8 cellular contexts compared by ENCODE assay signal in genomic region chr2:85419009-85419711, GRCh38. TPM values are rescaled to one million over a fixed set of nuclear protein-coding genes. Genes with fewer than 3 reads are reported as not detected.
DNase-seq lines count a peak whose midpoint lies in the region; ATAC-seq, FAIRE-seq and TF ChIP-seq lines count a peak whose summit lies in the region.

No MANE protein-coding gene starts in this region.

- TF ChIP-seq POLR2A in H1 (IDR thresholded peaks at IDR 0.05; ENCODE audit: control extremely low read depth in 1 of 2, low read depth in 2 of 2, low read length in 2 of 2), result no peak

- H2AFZ ChIP-seq in MM.1S (ENCODE audit: low read length) (peak overlapping the region; percentile 99), H1 (ENCODE audit: low read length) (no peak overlapping the region), neural progenitor cell (replicated peaks) (peak overlapping the region; percentile 91)

- H3K36me3 ChIP-seq in DOHH2 (ENCODE audit: control insufficient read depth, low read length) (no peaks in the 10 kb centered on the region), MM.1S (replicated peaks; ENCODE audit: insufficient read depth, low read length) (no peaks in the 10 kb centered on the region), H1 (ENCODE audit: control insufficient read depth in 2 of 4, insufficient read depth in 4 of 4, low read length in 3 of 4) (no peaks in the 10 kb centered on the region), neural progenitor cell (no peaks in the 10 kb centered on the region)

- peak overlapping the region; percentile 5 for H2AK5ac ChIP-seq in H1 (ENCODE audit: low read depth, low read length)

- H3K27ac Mint-ChIP-seq in neural progenitor cell, result peak overlapping the region; percentile 82

- H3K9me2 ChIP-seq in DOHH2 (replicated peaks; ENCODE audit: control insufficient read depth, low read length), result no peaks in the 10 kb centered on the region
- H3K9me2 ChIP-seq in MM.1S (replicated peaks; ENCODE audit: insufficient read depth, low read length), result no peaks in the 10 kb centered on the region

- H3K14ac ChIP-seq in H1 (ENCODE audit: insufficient read length), result no peak overlapping the region

- peaks cover 41% of the 10 kb centered on the region for H3K4me1 Mint-ChIP-seq in neural progenitor cell

- WGBS in H1 (ENCODE audit: extremely low coverage in 1 of 2, insufficient coverage in 1 of 2, insufficient read length in 1 of 2, insufficient replicate concordance in 2 of 2, low coverage in 1 of 2, low lambda C conversion rate in 2 of 2, missing lambda C conversion rate in 1 of 2), 2 experiments, result 72% methylated on average over 17 of the region's 17 CpGs; no CpG with 5 or more reads in 1 of the 2 experiments

- DNase-seq in MM.1S (no peak), H1 (ENCODE audit: low read depth in 1 of 2, low spot score in 2 of 2) (no peak), neural progenitor cell (ENCODE audit: low spot score) (peak; percentile 36), ecto neural progenitor cell (ENCODE audit: low spot score) (no peak), NCI-H1092 treated with DMSO at 0.1 percent for 48 hours (lab: John Stamatoyannopoulos, UW) (no peak)
- DNase-seq in effector CD4-positive, alpha-beta T cell, result no peak

- POLR2A ChIA-PET in H1 (lab: Charles Lee; ENCODE audit: partially characterized antibody), result interaction anchor here (0.6 to 55.3 kb wide), 21 partner anchors 9 to 351 kb away, joined by 3 to 1889 read pairs (median 4); partner anchors contain the start of genes C2orf68, CAPG, GGCX and MAT2A

- H3K79me2 ChIP-seq in DOHH2 (ENCODE audit: control insufficient read depth, low read length) (peaks cover 6% of the 10 kb centered on the region), MM.1S (ENCODE audit: low read length) (no peaks in the 10 kb centered on the region), H1 (ENCODE audit: control insufficient read depth in 1 of 2, insufficient read depth in 2 of 2, low read length in 2 of 2) (no peaks in the 10 kb centered on the region), neural progenitor cell (ENCODE audit: low read depth) (no peaks in the 10 kb centered on the region)

- peaks cover 40% of the 10 kb centered on the region for H3K4me1 ChIP-seq in DOHH2 (ENCODE audit: control insufficient read depth, low read length)
- peaks cover 5% of the 10 kb centered on the region for H3K4me1 ChIP-seq in MM.1S (ENCODE audit: low read length)
- peaks cover 0 to 20% (median 13%) of the 10 kb centered on the region in 4 experiments; a peak in 6 of 7 replicates for H3K4me1 ChIP-seq in H1 (replicated peaks in 1 of 4; ENCODE audit: control insufficient read depth in 3 of 4, insufficient read depth in 4 of 4, low read length in 3 of 4)
- H3K4me1 ChIP-seq in neural progenitor cell, result peaks cover 6% of the 10 kb centered on the region

- peaks cover 20% of the 10 kb centered on the region for H3K27me3 Mint-ChIP-seq in neural progenitor cell (ENCODE audit: insufficient read depth, low read depth)

- no peak for TF ChIP-seq RAD21 in H1 (IDR thresholded peaks at IDR 0.05 in 1 of 2, conservative IDR thresholded peaks at IDR 0.05 in 1 of 2; ENCODE audit: low read depth in 2 of 2, low read length in 2 of 2)

- H3K4me3 ChIP-seq in DOHH2 (ENCODE audit: low read length) (peak overlapping the region; percentile 79), MM.1S (ENCODE audit: low read length) (peak overlapping the region; percentile 79), H1 (ENCODE audit: extremely low read depth in 1 of 4, insufficient read depth in 2 of 4, low read depth in 3 of 4, low read length in 4 of 4) (peak overlapping the region; percentile 74 to 82 (median 80)), neural progenitor cell (peak overlapping the region; percentile 74)

- peak overlapping the region; percentile 92 for H4K5ac ChIP-seq in H1 (ENCODE audit: insufficient read length, low read depth, low read length)

- peak overlapping the region; percentile 93 for H3K4me3 Mint-ChIP-seq in neural progenitor cell

- no peak for TF ChIP-seq EP300 in H1 (IDR thresholded peaks at IDR 0.05; ENCODE audit: borderline replicate concordance in 1 of 2, low read depth in 2 of 2, low read length in 2 of 2)

- no peaks in the 10 kb centered on the region for H3K36me3 Mint-ChIP-seq in neural progenitor cell

- no peaks in the 10 kb centered on the region for H4K20me1 ChIP-seq in DOHH2 (ENCODE audit: control insufficient read depth, insufficient read depth, low read depth, low read length)
- H4K20me1 ChIP-seq in MM.1S (ENCODE audit: insufficient read depth, low read length), result no peaks in the 10 kb centered on the region
- no peaks in the 10 kb centered on the region for H4K20me1 ChIP-seq in H1 (replicated peaks in 1 of 2; ENCODE audit: control insufficient read depth in 1 of 2, insufficient read depth in 2 of 2, low read length in 2 of 2)
- no peaks in the 10 kb centered on the region for H4K20me1 ChIP-seq in neural progenitor cell (ENCODE audit: low read depth)

- peak overlapping the region; percentile 92 for H2BK5ac ChIP-seq in H1 (ENCODE audit: low read depth, low read length)

- TF ChIP-seq CTCF in DOHH2 (IDR thresholded peaks at IDR 0.05; ENCODE audit: low read depth, low read length, poor library complexity, severe bottlenecking), result no peak
- no peak for TF ChIP-seq CTCF in MM.1S (IDR thresholded peaks at IDR 0.05; ENCODE audit: low read length)
- TF ChIP-seq CTCF in H1 (IDR thresholded peaks at IDR 0.05; ENCODE audit: control extremely low read depth in 1 of 3, insufficient read depth in 1 of 3, low read depth in 1 of 3, low read length in 3 of 3), result no peak
- TF ChIP-seq CTCF in neural progenitor cell (IDR thresholded peaks at IDR 0.05), result no peak

- peak overlapping the region; percentile 92 for H4K91ac ChIP-seq in H1 (replicated peaks; ENCODE audit: insufficient read length, low read length)

- no peak for ATAC-seq in GM19351 (IDR thresholded peaks at IDR 0.05; ENCODE audit: unreplicated experiment)

- peaks cover 3% of the 10 kb centered on the region; the same call in 1 of the 2 replicates for H3K23me2 ChIP-seq in H1 (ENCODE audit: low read depth, low read length)

- H2BK15ac ChIP-seq in H1 (ENCODE audit: low read length), result peak overlapping the region; percentile 31; the same call in 1 of the 2 replicates

- H3K27me3 ChIP-seq in DOHH2 (ENCODE audit: control insufficient read depth, low read length) (peaks cover 2% of the 10 kb centered on the region; the same call in 1 of the 2 replicates), MM.1S (replicated peaks; ENCODE audit: insufficient read depth, low read length) (no peaks in the 10 kb centered on the region), H1 (replicated peaks in 1 of 4; ENCODE audit: control insufficient read depth in 3 of 4, extremely low read depth in 1 of 4, insufficient read depth in 3 of 4, low read length in 3 of 4) (peaks cover 0 to 3% (median 1%) of the 10 kb centered on the region in 4 experiments; a peak in 1 of 7 replicates), neural progenitor cell (peaks cover 2% of the 10 kb centered on the region)

- H4K8ac ChIP-seq in H1 (ENCODE audit: extremely low read depth, insufficient read depth, low read length), result peak overlapping the region; percentile 98

- H3K79me1 ChIP-seq in H1 (ENCODE audit: low read depth, low read length), result no peaks in the 10 kb centered on the region

- H3K4ac ChIP-seq in H1 (replicated peaks; ENCODE audit: insufficient read length, low read depth, low read length), result peak overlapping the region; percentile 92

- CTCF ChIA-PET in H1 (lab: Charles Lee; ENCODE audit: partially characterized antibody), result interaction anchor here (1.0 to 15.1 kb wide), 22 partner anchors 10 to 159 kb away, joined by 3 to 259 read pairs (median 12); partner anchors contain the start of genes CAPG and MAT2A

- H3K9ac ChIP-seq in MM.1S (ENCODE audit: low read length) (peak overlapping the region; percentile 84), H1 (replicated peaks in 1 of 4; ENCODE audit: extremely low read depth in 1 of 4, low read depth in 3 of 4, low read length in 3 of 4) (peak overlapping the region in 3 of 4 experiments; percentile 79 to 82 (median 81); a peak in 6 of 7 replicates), neural progenitor cell (peak overlapping the region; percentile 30)

- H3K56ac ChIP-seq in H1 (replicated peaks; ENCODE audit: insufficient read length, low read depth, low read length), result peak overlapping the region; percentile 89

- H2BK12ac ChIP-seq in H1 (ENCODE audit: low read depth, low read length), result peak overlapping the region; percentile 92

- H3F3A ChIP-seq in DOHH2 (ENCODE audit: control insufficient read depth, insufficient read depth) (peaks cover 5% of the 10 kb centered on the region), MM.1S (ENCODE audit: insufficient read depth, low read length) (peaks cover 7% of the 10 kb centered on the region; the same call in 1 of the 2 replicates), neural progenitor cell (ENCODE audit: low read depth) (peaks cover 12% of the 10 kb centered on the region)

- no peak overlapping the region for H3K23ac ChIP-seq in H1 (ENCODE audit: insufficient read length)

- H2BK120ac ChIP-seq in H1 (replicated peaks; ENCODE audit: low read depth, low read length), result no peak overlapping the region

- peak overlapping the region; percentile 59 for H3K27ac ChIP-seq in DOHH2 (ENCODE audit: low read depth, low read length)
- peak overlapping the region; percentile 60; the same call in 1 of the 2 replicates for H3K27ac ChIP-seq in MM.1S (ENCODE audit: low read length)
- peak overlapping the region; percentile 81; the same call in 1 of the 2 replicates for H3K27ac ChIP-seq in H1 (ENCODE audit: low read depth, low read length)
- H3K27ac ChIP-seq in neural progenitor cell, result no peak overlapping the region

- H3K9me3 Mint-ChIP-seq in neural progenitor cell, result no peaks in the 10 kb centered on the region

- no peak for FAIRE-seq in H1 (lab: Jason Lieb, UNC)

- peak overlapping the region; percentile 99 for H3K18ac ChIP-seq in H1 (ENCODE audit: extremely low read depth, low read length)

- peak overlapping the region; percentile 92 for H3K4me2 ChIP-seq in DOHH2 (ENCODE audit: low read length)
- H3K4me2 ChIP-seq in MM.1S (ENCODE audit: low read depth, low read length), result peak overlapping the region; percentile 99
- H3K4me2 ChIP-seq in H1 (ENCODE audit: insufficient read depth in 1 of 2, low read depth in 2 of 2, low read length in 2 of 2), result peak overlapping the region; percentile 78 to 90
- peak overlapping the region; percentile 76 for H3K4me2 ChIP-seq in neural progenitor cell

- no peaks in the 10 kb centered on the region for H3K9me3 ChIP-seq in DOHH2 (ENCODE audit: control insufficient read depth, insufficient read depth, low read length)
- H3K9me3 ChIP-seq in MM.1S (replicated peaks; ENCODE audit: insufficient read depth, low read length), result no peaks in the 10 kb centered on the region
- no peaks in the 10 kb centered on the region for H3K9me3 ChIP-seq in H1 (ENCODE audit: insufficient read depth in 2 of 2, low read depth in 1 of 2, low read length in 1 of 2)
- H3K9me3 ChIP-seq in neural progenitor cell (ENCODE audit: low read depth), result no peaks in the 10 kb centered on the region

- H2BK20ac ChIP-seq in H1 (ENCODE audit: low read length), result 0 out of 2 replicates have a peak overlapping the region, but pooled peaks have one; percentile 25

RNA-seq across cellular contexts. Expression of gene SH2D6, which starts 0.6 kb away (rescaled TPM):
- 1.3 TPM in 1 of 2 replicates, not detected in the other for total RNA-seq in H1 (2021; fragmentation: NEBNext Ultra II Directional; extraction: Animal tissue kit (Norgen Biotek cat#: 25700))
- polyA plus RNA-seq in H1 (2011; rRNA removed), result 0.17 and 0.42 TPM in 2 replicates
- 0.28 TPM for polyA plus RNA-seq in H1 (2011; cell fraction: cytosol; rRNA removed)
- polyA plus RNA-seq in H1 (2011; cell fraction: nucleus; rRNA removed), result 1.4 TPM
- polyA plus RNA-seq in H1 (2012, experiment 1 of 2), result 0.50 to 1.1 TPM (median 0.70 TPM) in 4 replicates
- not detected for polyA plus RNA-seq in H1 (2012, experiment 2 of 2)
- 0.16 TPM for polyA plus RNA-seq in H1 (2013, experiment 1 of 2)
- polyA plus RNA-seq in H1 (2013, experiment 2 of 2), result 0.28 TPM
- 0.47 TPM in 1 of 2 replicates, not detected in the other for polyA minus RNA-seq in H1 (2011; rRNA and poly(A)+ RNA removed)
- not detected for polyA minus RNA-seq in H1 (2011; cell fraction: cytosol; rRNA and poly(A)+ RNA removed)
- 0.90 TPM for polyA minus RNA-seq in H1 (2011; cell fraction: nucleus; rRNA and poly(A)+ RNA removed)
- 0.07 and 0.74 TPM in 2 replicates for total RNA-seq in neural progenitor cell (ENCODE audit: low replicate concordance)

RNA-seq across cellular contexts. Expression of gene CAPG, which starts 9.0 kb away (rescaled TPM):
- total RNA-seq in H1 (2021; fragmentation: NEBNext Ultra II Directional; extraction: Animal tissue kit (Norgen Biotek cat#: 25700)), result 78.6 and 80.5 TPM in 2 replicates
- 89.0 and 114 TPM in 2 replicates for polyA plus RNA-seq in H1 (2011; rRNA removed)
- 123 TPM for polyA plus RNA-seq in H1 (2011; cell fraction: cytosol; rRNA removed)
- 114 TPM for polyA plus RNA-seq in H1 (2011; cell fraction: nucleus; rRNA removed)
- polyA plus RNA-seq in H1 (2012, experiment 1 of 2), result 83.9 to 123 TPM (median 109 TPM) in 4 replicates
- polyA plus RNA-seq in H1 (2012, experiment 2 of 2), result 62.0 TPM
- polyA plus RNA-seq in H1 (2013, experiment 1 of 2), result 119 TPM
- polyA plus RNA-seq in H1 (2013, experiment 2 of 2), result 114 TPM
- polyA minus RNA-seq in H1 (2011; rRNA and poly(A)+ RNA removed), result 37.3 and 60.0 TPM in 2 replicates
- 34.6 TPM for polyA minus RNA-seq in H1 (2011; cell fraction: cytosol; rRNA and poly(A)+ RNA removed)
- polyA minus RNA-seq in H1 (2011; cell fraction: nucleus; rRNA and poly(A)+ RNA removed), result 30.6 TPM
- 23.9 TPM in 2 replicates for total RNA-seq in neural progenitor cell (ENCODE audit: low replicate concordance)

Comparison
In these comparisons a context has a peak if more than half of its experiments do, and no peak if none do; other contexts are left out.
1. H3K9ac ChIP-seq: peak in every context shown above with its lines; median percentile 84 in MM.1S; 81 in H1; 30 in neural progenitor cell.